Comparison of ENCODE assay signal across 1 cellular context in genomic region chr6:13328076-13328874, GRCh38.
TF ChIP-seq lines count a peak whose summit lies in the region.

Gene TBC1D7, minus strand, starts transcription at chr6:13328537. Its CDS starts 1,639 bp downstream, at chr6:13326898.

TF ChIP-seq in HEK293, 187 proteins besides CTCF, POLR2A, EP300 and RAD21 (continued from another document and continues in another):
- TF ChIP-seq REST (tag by site-specific recombination; IDR thresholded peaks at IDR 0.05) (0 out of 2 replicates have a peak, but pooled peaks have one; percentile 12), PRDM10 (tag by site-specific recombination; IDR thresholded peaks at IDR 0.05) (peak; percentile 73), ZBTB17 (tag by site-specific recombination; IDR thresholded peaks at IDR 0.05) (peak; percentile 34; the same call in 1 of the 2 replicates), ZNF280D (tag by site-specific recombination; IDR thresholded peaks at IDR 0.05) (no peak), ZBTB8A (tag by site-specific recombination; IDR thresholded peaks at IDR 0.05) (peak; percentile 87), KLF16 (tag by site-specific recombination; IDR thresholded peaks at IDR 0.05) (no peak), ZSCAN30 (tag by site-specific recombination; IDR thresholded peaks at IDR 0.05) (peak; percentile 69), BCL6B (tag by site-specific recombination; IDR thresholded peaks at IDR 0.05) (peak; percentile 93), ZBTB26 (tag by site-specific recombination; optimal IDR thresholded peaks at IDR 0.05) (peak; percentile 89), ZNF785 (tag by site-specific recombination; IDR thresholded peaks at IDR 0.05) (no peak), PRDM4 (tag by site-specific recombination; IDR thresholded peaks at IDR 0.05) (0 out of 2 replicates have a peak, but pooled peaks have one; percentile 25), ZNF26 (tag by site-specific recombination; IDR thresholded peaks at IDR 0.05) (no peak), PRDM1 (tag by site-specific recombination; IDR thresholded peaks at IDR 0.05) (no peak), ZNF521 (tag by site-specific recombination; IDR thresholded peaks at IDR 0.05) (no peak), ZNF704 (tag by site-specific recombination; IDR thresholded peaks at IDR 0.05) (no peak), ZNF362 (tag by site-specific recombination; IDR thresholded peaks at IDR 0.05) (no peak), ZNF580 (tag by site-specific recombination; IDR thresholded peaks at IDR 0.05) (no peak), ZIC2 (tag by site-specific recombination; IDR thresholded peaks at IDR 0.05) (peak; percentile 37; the same call in 1 of the 2 replicates), SP7 (tag by site-specific recombination; IDR thresholded peaks at IDR 0.05) (peak; percentile 35), ZFP69B (tag by site-specific recombination; IDR thresholded peaks at IDR 0.05) (no peak), ZNF514 (tag by site-specific recombination; IDR thresholded peaks at IDR 0.05) (no peak), ZSCAN5A (tag by site-specific recombination; IDR thresholded peaks at IDR 0.05) (no peak), ZNF561 (tag by site-specific recombination; IDR thresholded peaks at IDR 0.05; ENCODE audit: borderline replicate concordance) (peak; percentile 78; the same call in 1 of the 2 replicates), ZNF449 (tag by site-specific recombination; IDR thresholded peaks at IDR 0.05) (0 out of 2 replicates have a peak, but pooled peaks have one; percentile 42), GLIS1 (tag by site-specific recombination; IDR thresholded peaks at IDR 0.05) (peak; percentile 56; the same call in 1 of the 2 replicates)
